In the genomic region with DNA sequence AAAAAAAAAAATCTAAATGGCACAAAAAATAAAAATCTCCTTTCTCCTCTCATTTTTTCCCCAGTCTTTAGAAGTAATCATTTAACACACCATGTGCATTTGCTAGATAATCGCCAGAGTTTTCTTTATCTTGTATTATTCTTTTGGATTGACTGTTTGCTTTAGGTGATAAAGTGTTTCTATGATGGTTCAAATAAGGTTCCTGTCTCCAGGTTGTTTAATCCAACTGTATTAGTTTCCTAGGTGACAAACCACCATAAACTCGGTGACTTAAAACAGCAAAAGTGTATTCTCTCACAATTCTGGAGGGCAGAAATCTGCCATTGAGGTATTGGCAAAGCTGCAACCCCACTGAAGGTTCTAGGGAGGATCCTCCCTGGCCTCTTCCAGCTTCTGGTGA, we compare ENCODE assay signal across 31 cellular contexts. TPM values are rescaled to one million over a fixed set of nuclear protein-coding genes. Genes with fewer than 3 reads are reported as not detected.
"Had no signal": no experiment of that assay in that cellular context is flagged by ENCODE, and none has a peak within 500 bp of the region (broad histone marks: within the 10 kb centered on the region; RNA-seq: fewer than 3 reads in every experiment).

No MANE protein-coding gene starts in this region.

- H3K4me3 ChIP-seq: psoas muscle, right lobe of liver, sigmoid colon, smooth muscle cell, spleen, suprapubic skin, testis, tibial artery, transverse colon, upper lobe of right lung, uterus had no signal

- H3K27ac ChIP-seq: neutrophil, parathyroid adenoma, psoas muscle, right lobe of liver, sigmoid colon, spleen, suprapubic skin, testis, tibial artery, transverse colon, upper lobe of right lung, uterus had no signal

- H3K36me3 ChIP-seq: neutrophil, right lobe of liver, sigmoid colon, spleen, suprapubic skin, tibial artery, transverse colon, upper lobe of right lung, uterus had no signal

- ATAC-seq: naive thymus-derived CD8-positive, alpha-beta T cell; psoas muscle; right cardiac atrium; right lobe of liver; stimulated activated memory B cell treated with anti-CD40 and anti-IgM and Interleukin-4, amounts not matched to agents 10 μg/mL and 1 μg/mL and 100 μg/mL, for 72 hours; stimulated activated naive CD8-positive, alpha-beta T cell treated with anti-CD3 and anti-CD28 coated beads, Interleukin-15, amount 100 ng/mL, for 72 hours; stimulated activated naive CD8-positive, alpha-beta T cell treated with anti-CD3 and anti-CD28 coated beads, Interleukin-15, Interleukin-2, amounts not matched to agents 100 U/mL and 50 U/mL, for 24 hours; upper lobe of right lung had no signal

- H3K27me3 ChIP-seq: neutrophil, right lobe of liver, sigmoid colon, spleen, suprapubic skin, testis, tibial artery, transverse colon, upper lobe of right lung, uterus had no signal

- H3K4me1 ChIP-seq: parathyroid adenoma, psoas muscle, right lobe of liver, spleen, suprapubic skin, testis, upper lobe of right lung, uterus had no signal

- DNase-seq: naive thymus-derived CD8-positive, alpha-beta T cell; nephron progenitor cell; nucleus accumbens; posterior cingulate gyrus; psoas muscle; right cardiac atrium; right lobe of liver; sigmoid colon; spleen; stimulated activated CD4-positive, alpha-beta T cell treated with anti-CD3 and anti-CD28 coated beads, Interleukin-12 subunit alpha, Interleukin-12 subunit beta, amount 100 ng/mL, for 4 hours; stimulated activated CD4-positive, alpha-beta T cell treated with anti-CD3 and anti-CD28 coated beads, Interleukin-1b, Interleukin-23, amount 100 ng/mL, for 48 hours; stimulated activated CD4-positive, alpha-beta T cell treated with anti-CD3 and anti-CD28 coated beads, Interleukin-4, amount 100 ng/mL, for 1 hour; stimulated activated CD4-positive, alpha-beta T cell treated with anti-CD3 and anti-CD28 coated beads, Interleukin-4, amount 100 ng/mL, for 4 hours; stimulated activated CD8-positive, alpha-beta memory T cell treated with anti-CD3 and anti-CD28 coated beads, Interleukin-4, amount 100 ng/mL, for 48 hours; stimulated activated naive CD4-positive, alpha-beta T cell; stimulated activated naive CD8-positive, alpha-beta T cell treated with anti-CD3 and anti-CD28 coated beads, Interleukin-15, amount 100 ng/mL, for 72 hours; stimulated activated naive CD8-positive, alpha-beta T cell treated with anti-CD3 and anti-CD28 coated beads, Interleukin-15, Interleukin-2, amounts not matched to agents 100 U/mL and 50 U/mL, for 24 hours; substantia nigra; testis; tibial artery; transverse colon; upper lobe of right lung; uterus had no signal

- H3K9me3 ChIP-seq: neutrophil, psoas muscle, right lobe of liver, sigmoid colon, spleen, suprapubic skin, testis, tibial artery, transverse colon, upper lobe of right lung, uterus had no signal

RNA-seq across cellular contexts. Expression of gene B3GALT5, which starts 51.6 kb away (rescaled TPM):
- total RNA-seq: naive thymus-derived CD8-positive, alpha-beta T cell; natural killer cell treated with Interleukin-12 subunit alpha and Interleukin-12 subunit beta and Interleukin-15 and Interleukin-18, amount 100 ng/mL, for 72 hours; omental fat pad; osteocyte; upper lobe of right lung had no signal
- polyA plus RNA-seq: naive thymus-derived CD8-positive, alpha-beta T cell had no signal
